Comparison of ENCODE assay signal across 26 cellular contexts in the genomic region with DNA sequence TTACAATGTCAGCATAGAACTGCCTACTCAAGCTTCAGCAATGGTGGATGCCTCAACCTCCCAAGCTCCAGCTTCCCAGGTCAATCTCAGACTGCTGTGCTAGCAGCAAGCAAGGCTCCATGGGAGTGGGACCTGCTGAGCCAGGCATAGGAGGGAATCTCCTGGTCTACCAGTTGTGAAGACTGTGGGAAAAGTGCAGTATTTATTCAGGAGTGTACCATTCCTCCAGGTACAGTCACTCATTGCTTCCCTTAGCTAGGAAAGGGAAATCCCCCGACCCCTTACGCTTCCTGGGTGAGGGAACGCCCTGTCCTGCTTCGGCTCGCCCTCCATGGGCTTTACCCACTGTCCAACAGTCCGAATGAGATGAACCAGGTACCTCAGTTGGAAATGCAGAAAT.
"Had no signal": no experiment of that assay in that cellular context is flagged by ENCODE, and none has a peak within 500 bp of the region (broad histone marks: within the 10 kb centered on the region; RNA-seq: fewer than 3 reads in every experiment).

No MANE protein-coding gene starts in this region.

- H3K9me3 ChIP-seq: neutrophil, psoas muscle, right lobe of liver, thoracic aorta, thyroid gland, uterus had no signal

- H3K4me3 ChIP-seq: psoas muscle, right lobe of liver, sigmoid colon, stomach, thoracic aorta, thyroid gland, tibial nerve, upper lobe of left lung, uterus had no signal

- FAIRE-seq: small intestine had no signal

- H3K27me3 ChIP-seq: neutrophil, right lobe of liver, sigmoid colon, stomach, thyroid gland, tibial nerve, upper lobe of left lung, uterus had no signal

- H3K4me1 ChIP-seq: parathyroid adenoma, psoas muscle, right lobe of liver, sigmoid colon, stomach, thyroid gland, tibial nerve, upper lobe of left lung, uterus had no signal

- H3K9ac ChIP-seq: parathyroid adenoma had no signal

- H3K36me3 ChIP-seq: neutrophil, right lobe of liver, sigmoid colon, stomach, thoracic aorta, thyroid gland, tibial nerve, upper lobe of left lung, uterus had no signal

- DNase-seq: naive thymus-derived CD8-positive, alpha-beta T cell; nephron progenitor cell; nucleus accumbens; posterior cingulate gyrus; psoas muscle; right cardiac atrium; right lobe of liver; sigmoid colon; small intestine; stimulated activated CD4-positive, alpha-beta T cell treated with anti-CD3 and anti-CD28 coated beads, Interleukin-15, amount 100 ng/mL, for 24 hours; stimulated activated CD4-positive, alpha-beta T cell treated with anti-CD3 and anti-CD28 coated beads, Interleukin-2, amount 100 ng/mL, for 24 hours; stimulated activated CD4-positive, alpha-beta T cell treated with anti-CD3 and anti-CD28 coated beads, Interleukin-2, amount 100 ng/mL, for 48 hours; stimulated activated CD4-positive, alpha-beta T cell treated with anti-CD3 and anti-CD28 coated beads, Interleukin-4, amount 100 ng/mL, for 24 hours; stimulated activated naive B cell treated with anti-CD40 and anti-IgM and Interleukin-4, amounts not matched to agents 10 μg/mL and 1 μg/mL and 100 μg/mL, for 72 hours; stimulated activated naive CD4-positive, alpha-beta T cell treated with Interleukin-2 at 50 U/mL for 16 hours; stomach; thyroid gland; trophoblast cell; upper lobe of left lung; uterus had no signal

- H3K79me2 ChIP-seq: parathyroid adenoma had no signal

- ATAC-seq: naive thymus-derived CD8-positive, alpha-beta T cell; natural killer cell treated with Interleukin-12 subunit alpha and Interleukin-12 subunit beta and Interleukin-15 and Interleukin-18, amount 100 ng/mL, for 72 hours; psoas muscle; right cardiac atrium; right lobe of liver; stimulated activated effector memory CD8-positive, alpha-beta T cell treated with anti-CD3 and anti-CD28 coated beads, Interleukin-12 subunit alpha, Interleukin-12 subunit beta, amount 100 ng/mL, for 72 hours; stimulated activated naive B cell treated with anti-CD40 and anti-IgM and Interleukin-4, amounts not matched to agents 10 μg/mL and 1 μg/mL and 100 μg/mL, for 72 hours had no signal

- H2AFZ ChIP-seq: parathyroid adenoma had no signal

- H3K27ac ChIP-seq: neutrophil, parathyroid adenoma, psoas muscle, right lobe of liver, sigmoid colon, stomach, thoracic aorta, thyroid gland, tibial nerve, upper lobe of left lung, uterus had no signal
